ENCODE assay signal across 8 cellular contexts in genomic region chr1:45499415-45499769, GRCh38. TPM values are rescaled to one million over a fixed set of nuclear protein-coding genes. Genes with fewer than 3 reads are reported as not detected.
DNase-seq lines count a peak whose midpoint lies in the region; ATAC-seq and TF ChIP-seq lines count a peak whose summit lies in the region.

No MANE protein-coding gene starts in this region.

- H3K36me3 Mint-ChIP-seq in T-cell: no peaks in the 10 kb centered on the region

- peak overlapping the region; percentile 63 for H3K9ac ChIP-seq in skeletal muscle satellite cell (ENCODE audit: low read depth, low read length)

- no peaks in the 10 kb centered on the region for H3K27me3 ChIP-seq in A673 (replicated peaks; ENCODE audit: insufficient read depth, low read depth, low read length, poor library complexity)
- no peaks in the 10 kb centered on the region for H3K27me3 ChIP-seq in skeletal muscle satellite cell (ENCODE audit: control insufficient read depth, insufficient read depth, low read length)

- no peaks in the 10 kb centered on the region for H3K27me3 Mint-ChIP-seq in T-cell

- BruUV-seq in A673 (replicated peaks; lab: Mats Ljungman, UMichigan): no TSS peak

- H3K9me3 ChIP-seq in A673 (ENCODE audit: low read depth, low read length, poor library complexity, severe bottlenecking) (no peaks in the 10 kb centered on the region), skeletal muscle satellite cell (replicated peaks; ENCODE audit: low read length) (no peaks in the 10 kb centered on the region)

- H3K27ac ChIP-seq in A673 (ENCODE audit: low read depth, low read length, poor library complexity, severe bottlenecking): no peak overlapping the region

- H3K9me3 Mint-ChIP-seq in T-cell: no peaks in the 10 kb centered on the region

- ATAC-seq in GM19035 (IDR thresholded peaks at IDR 0.05; ENCODE audit: unreplicated experiment) (peak; percentile 15), T-cell (replicated peaks in 1 of 4) (peak in 1 of 4 experiments; percentile 5), GM21737 (IDR thresholded peaks at IDR 0.05; ENCODE audit: unreplicated experiment) (no peak)

- H3K4me2 ChIP-seq in skeletal muscle satellite cell (ENCODE audit: low read length): peak overlapping the region; percentile 92

- POLR2A ChIA-PET in A673 (lab: Charles Lee; ENCODE audit: low non-redundant PET): interaction anchor here (1.4 to 2.7 kb wide), 2 partner anchors 22 to 159 kb away, joined by 4 to 17 read pairs; partner anchors contain the start of genes MUTYH, PRDX1 and TOE1
- POLR2A ChIA-PET in T-cell (lab: Charles Lee): interaction anchor here (1.0 to 1.6 kb wide), 8 partner anchors 8 to 187 kb away, joined by 3 to 9 read pairs (median 4); partner anchors contain the start of genes GPBP1L1 (in 1 of the 2), MUTYH (in 1 of the 2), PRDX1 (in 1 of the 2) and TOE1 (in 1 of the 2)

- intact Hi-C loops in A673 (cut with micrococcal nuclease; ENCODE audit: unreplicated experiment): no loop called here

- H3K4me1 Mint-ChIP-seq in T-cell: peaks cover 28 to 37% (median 31%) of the 10 kb centered on the region in 3 donors

- no peak for TF ChIP-seq CTCF in A673 (conservative IDR thresholded peaks at IDR 0.05; ENCODE audit: low read depth, low read length)

- H3K27ac Mint-ChIP-seq in T-cell: peak overlapping the region; percentile 89 to 90

- H3K4me3 ChIP-seq in A673 (ENCODE audit: low read depth, low read length, poor library complexity, severe bottlenecking) (peak overlapping the region; percentile 59), skeletal muscle satellite cell (ENCODE audit: low read length) (peak overlapping the region; percentile 85)

- H3K4me3 Mint-ChIP-seq in T-cell: peak overlapping the region; percentile 91 to 94 (median 93)

- no peaks in the 10 kb centered on the region for H3K36me3 ChIP-seq in A673 (ENCODE audit: insufficient read depth, low read length, poor library complexity, severe bottlenecking)
- no peaks in the 10 kb centered on the region for H3K36me3 ChIP-seq in skeletal muscle satellite cell (ENCODE audit: insufficient read depth, low read length)

- DNase-seq in A673 (ENCODE audit: low spot score) (no peak), T-cell (no peak), germinal center (ENCODE audit: low spot score) (peak; percentile 28), NCI-H524 treated with DMSO at 0.1 percent for 48 hours (lab: John Stamatoyannopoulos, UW) (no peak), iPS-NIHi7 (ENCODE audit: extremely low spot score) (no peak)

- H3K4me1 ChIP-seq in A673 (ENCODE audit: insufficient read depth, low read length, poor library complexity, severe bottlenecking) (peaks cover 3% of the 10 kb centered on the region), skeletal muscle satellite cell (ENCODE audit: control insufficient read depth, insufficient read depth, low read length) (peaks cover 11% of the 10 kb centered on the region)

- CTCF ChIA-PET in A673 (lab: Charles Lee): no interaction called here
- CTCF ChIA-PET in T-cell (lab: Charles Lee): interaction anchor here (0.6 to 2.7 kb wide), 8 partner anchors 8 to 772 kb away, joined by 3 to 35 read pairs (median 12); partner anchors contain the start of genes EIF2B3 (in 1 of the 2), MUTYH (in 1 of the 2), TESK2 (in 1 of the 2) and TOE1 (in 1 of the 2)

RNA-seq across cellular contexts. Expression of gene CCDC163, which starts 0.5 kb away (rescaled TPM):
- total RNA-seq in A673 (2021): 2.3 and 2.5 TPM in 2 replicates
- 1 to 10 TPM in 4 of 5 donors, under 1 TPM in 1; 0.83 to 3.0 (median 2.4) TPM for total RNA-seq in T-cell
- total RNA-seq in skeletal muscle satellite cell (2012; rRNA removed): 1.5 and 1.7 TPM in 2 replicates

RNA-seq across cellular contexts. Expression of gene MMACHC, which starts 0.7 kb away (rescaled TPM):
- total RNA-seq in A673 (2021): 14.4 and 16.2 TPM in 2 replicates
- 1 to 10 TPM; 1.9 to 6.4 (median 4.9) TPM for total RNA-seq in T-cell
- 4.8 and 6.1 TPM in 2 replicates for total RNA-seq in skeletal muscle satellite cell (2012; rRNA removed)

RNA-seq across cellular contexts. Expression of gene TESK2, which starts 8.4 kb away (rescaled TPM):
- total RNA-seq in A673 (2021) (0.75 and 2.7 TPM in 2 replicates), T-cell (1 to 10 TPM; 4.3 to 7.9 (median 5.5) TPM)
- 0.22 and 0.51 TPM in 2 replicates for total RNA-seq in skeletal muscle satellite cell (2012; rRNA removed)

RNA-seq across cellular contexts. Expression of gene PRDX1, which starts 22.3 kb away (rescaled TPM):
- 947 and 1,108 TPM in 2 replicates for total RNA-seq in A673 (2021)
- total RNA-seq in T-cell: 100 to 1,000 TPM in 3 of 5 donors, 10 to 100 TPM in 2; 59.3 to 156 (median 151) TPM
- total RNA-seq in skeletal muscle satellite cell (2012; rRNA removed): 504 and 574 TPM in 2 replicates

RNA-seq across cellular contexts. Expression of gene AKR1A1, which starts 51.2 kb away (rescaled TPM):
- 183 and 189 TPM in 2 replicates for total RNA-seq in A673 (2021)
- total RNA-seq in T-cell: 100 to 1,000 TPM in 1 of 5 donors, 10 to 100 TPM in 4; 48.2 to 105 (median 92.9) TPM
- total RNA-seq in skeletal muscle satellite cell (2012; rRNA removed): 131 and 139 TPM in 2 replicates
